ENCODE assay signal across 22 cellular contexts in genomic region chr19:2558543-2558942, GRCh38.
"Had no signal": no experiment of that assay in that cellular context is flagged by ENCODE, and none has a peak within 500 bp of the region (broad histone marks: within the 10 kb centered on the region; RNA-seq: fewer than 3 reads in every experiment).

No MANE protein-coding gene starts in this region.

- H3K27ac ChIP-seq: HL-60, RWPE1 had no signal

- H3K36me3 ChIP-seq: MG63 had no signal

- H3K27me3 ChIP-seq: MG63 had no signal

- H3K9me3 ChIP-seq: MG63, SK-N-SH had no signal

- H3K9ac ChIP-seq: SK-N-SH had no signal

- DNase-seq: Karpas-422, KG1, MG63, NCI-H1092, NCI-H1105 treated with DMSO at 0.1 percent for 48 hours, NCI-H1417 treated with DMSO at 0.1 percent for 48 hours, NCI-H146, NCI-H1694 treated with DMSO at 0.1 percent for 48 hours, NCI-H1930, NCI-H2081, NCI-H2107, NCI-H226, NCI-H446, NCI-H510A, NCI-H524 treated with DMSO at 0.1 percent for 48 hours, NCI-H69, NCI-H774, SHP77, SK-N-SH, SW 1271 had no signal

- H3K4me3 ChIP-seq: MG63 had no signal

- H3K4me2 ChIP-seq: SK-N-SH had no signal
